1 cellular context compared by ENCODE assay signal in the genomic region with DNA sequence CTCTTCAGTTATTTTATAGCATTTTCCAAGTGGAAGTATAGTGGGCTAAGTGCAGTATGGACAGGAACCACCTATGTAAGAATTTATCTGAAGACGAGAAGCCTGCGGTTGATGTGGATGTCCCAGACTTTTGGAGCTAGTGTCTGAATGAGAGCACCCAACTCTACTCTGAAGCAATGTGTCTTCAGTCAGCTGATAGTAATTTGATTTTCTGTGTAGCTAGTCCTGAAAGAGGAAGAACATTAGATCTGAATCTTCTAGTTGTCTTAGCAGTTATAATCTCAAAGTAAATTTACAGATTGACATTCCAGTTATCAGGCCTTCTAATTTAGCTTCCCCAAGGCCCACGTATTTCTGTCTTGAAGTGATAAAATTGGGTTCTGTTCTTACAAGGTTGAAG.
TF ChIP-seq lines count a peak whose summit lies in the region.

No MANE protein-coding gene starts in this region.

TF ChIP-seq in A549, 52 proteins besides CTCF, POLR2A, EP300 and RAD21 (continued from another document):
- TF ChIP-seq EHF (CRISPR knock-in tag; IDR thresholded peaks at IDR 0.05): no peak
- TF ChIP-seq, protein P1, sequence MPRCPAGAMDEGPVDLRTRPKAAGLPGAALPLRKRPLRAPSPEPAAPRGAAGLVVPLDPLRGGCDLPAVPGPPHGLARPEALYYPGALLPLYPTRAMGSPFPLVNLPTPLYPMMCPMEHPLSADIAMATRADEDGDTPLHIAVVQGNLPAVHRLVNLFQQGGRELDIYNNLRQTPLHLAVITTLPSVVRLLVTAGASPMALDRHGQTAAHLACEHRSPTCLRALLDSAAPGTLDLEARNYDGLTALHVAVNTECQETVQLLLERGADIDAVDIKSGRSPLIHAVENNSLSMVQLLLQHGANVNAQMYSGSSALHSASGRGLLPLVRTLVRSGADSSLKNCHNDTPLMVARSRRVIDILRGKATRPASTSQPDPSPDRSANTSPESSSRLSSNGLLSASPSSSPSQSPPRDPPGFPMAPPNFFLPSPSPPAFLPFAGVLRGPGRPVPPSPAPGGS (IDR thresholded peaks at IDR 0.05): no peak
TF ChIP-seq in A549: peak in this region for 0.
